1 cellular context compared by ENCODE assay signal in the genomic region with DNA sequence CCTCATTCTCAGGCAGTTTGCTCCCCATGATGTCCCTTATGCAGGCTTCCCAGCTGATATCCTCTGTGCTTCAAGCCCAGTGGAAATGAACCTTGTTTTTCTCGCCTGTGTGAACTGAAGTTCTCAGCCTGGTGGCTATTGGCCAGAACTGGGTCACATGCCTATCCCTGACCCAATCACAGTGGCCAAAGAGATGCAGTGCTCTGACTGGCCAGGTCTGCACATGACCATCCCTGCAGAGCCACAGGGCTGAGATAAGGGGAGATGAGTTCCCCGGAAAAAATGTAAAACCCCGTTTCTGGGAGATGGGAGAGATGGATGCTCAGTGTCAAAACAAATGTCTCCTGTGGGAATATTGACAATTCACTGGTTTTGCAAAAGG.
TF ChIP-seq lines count a peak whose summit lies in the region.

No MANE protein-coding gene starts in this region.

TF ChIP-seq in IMR-90, 13 proteins besides CTCF, POLR2A, EP300 and RAD21 (continued from another document):
- 0 out of 2 replicates have a peak, but pooled peaks have one; percentile 6 for TF ChIP-seq USF2 (IDR thresholded peaks at IDR 0.05; ENCODE audit: low read depth, low read length)
